ENCODE assay signal across 37 cellular contexts in genomic region chr12:3455312-3455711, GRCh38. TPM values are rescaled to one million over a fixed set of nuclear protein-coding genes. Genes with fewer than 3 reads are reported as not detected.
A peak's percentile ranks its signal among the peaks of the same experiment; 100 is the strongest.
DNase-seq lines count a peak whose midpoint lies in the region; ATAC-seq, FAIRE-seq and TF ChIP-seq lines count a peak whose summit lies in the region.
"Had no signal": no experiment of that assay in that cellular context is flagged by ENCODE, and none has a peak within 500 bp of the region (broad histone marks: within the 10 kb centered on the region; RNA-seq: fewer than 3 reads in every experiment).

No MANE protein-coding gene starts in this region.

- no peak overlapping the region for H3K9ac ChIP-seq in H9 (ENCODE audit: extremely low read depth, insufficient read length, low read length)
- peak overlapping the region; percentile 64 for H3K9ac ChIP-seq in keratinocyte (ENCODE audit: control insufficient read depth, extremely low read depth, insufficient read depth, low read length)
- H3K9ac ChIP-seq: neural progenitor cell had no signal

- peaks cover 2% of the 10 kb centered on the region; the same call in 1 of the 2 replicates for H3K4me1 ChIP-seq in H9 (ENCODE audit: insufficient read depth, low read length)
- H3K4me1 ChIP-seq in keratinocyte (ENCODE audit: control insufficient read depth, extremely low read depth, insufficient read depth, low read length): peaks cover 51% of the 10 kb centered on the region
- H3K4me1 ChIP-seq: gastrocnemius medialis, pancreas, right atrium auricular region, upper lobe of left lung had no signal

- H4K8ac ChIP-seq in H9 (replicated peaks; ENCODE audit: insufficient read length, low read depth, low read length): no peak overlapping the region

- no peaks in the 10 kb centered on the region for H3K9me3 Mint-ChIP-seq in H9
- no peaks in the 10 kb centered on the region for H3K9me3 Mint-ChIP-seq in natural killer cell
- H3K9me3 Mint-ChIP-seq: activated CD4-positive, alpha-beta memory T cell treated with anti-CD3 and anti-CD28 coated beads, Interleukin-2, amount 10 ng/mL, durations not matched to agents 7 days and 5 days; memory B cell; T-helper 2 cell treated with Interferon-gamma antibody and Interleukin-4, amounts not matched to agents 5 μg/mL and 100 μg/mL, for 36 hours had no signal

- no peak overlapping the region for H3K18ac ChIP-seq in H9 (ENCODE audit: insufficient read length, low read depth, low read length)

- intact Hi-C loops in left colon (cut with DNase I, micrococcal nuclease) (no loop called here), natural killer cell (cut with micrococcal nuclease) (no loop called here)

- H3K4ac ChIP-seq in H9 (ENCODE audit: low read depth, low read length): no peak overlapping the region

- H3K27ac Mint-ChIP-seq in H9 (no peak overlapping the region), natural killer cell (no peak overlapping the region)
- H3K27ac Mint-ChIP-seq: activated CD4-positive, alpha-beta memory T cell treated with anti-CD3 and anti-CD28 coated beads, Interleukin-2, amount 10 ng/mL, durations not matched to agents 7 days and 5 days; memory B cell; neural progenitor cell; T-helper 2 cell treated with Interferon-gamma antibody and Interleukin-4, amounts not matched to agents 5 μg/mL and 100 μg/mL, for 36 hours had no signal

- no peak overlapping the region for H3T11ph ChIP-seq in H9 (ENCODE audit: low read length)

- H3K27me3 Mint-ChIP-seq in H9 (ENCODE audit: low read depth) (peaks cover 23% of the 10 kb centered on the region), natural killer cell (ENCODE audit: low read depth in 2 of 2) (peaks cover 26 to 31% of the 10 kb centered on the region in 2 donors)

- H3K79me2 ChIP-seq in H9 (ENCODE audit: insufficient read depth, low read length): no peaks in the 10 kb centered on the region
- no peaks in the 10 kb centered on the region for H3K79me2 ChIP-seq in keratinocyte (ENCODE audit: control insufficient read depth, insufficient read depth, low read length)
- H3K79me2 ChIP-seq: hepatocyte had no signal

- H3K23ac ChIP-seq in H9 (ENCODE audit: insufficient read length, low read depth, low read length): no peak overlapping the region

- DNase-seq in DMS153 (lab: John Stamatoyannopoulos, UW) (peak; percentile 55), H9 (peak; percentile 23), RPMI7951 (ENCODE audit: low read depth) (peak; percentile 52), keratinocyte (ENCODE audit: low read depth, low spot score) (peak; percentile 71), germinal center (ENCODE audit: low spot score) (no peak), left colon (no peak), natural killer cell (no peak)
- DNase-seq: activated CD4-positive, alpha-beta memory T cell treated with anti-CD3 and anti-CD28 coated beads, Interleukin-2, amount 10 ng/mL, durations not matched to agents 7 days and 5 days; activated CD4-positive, CD25-positive, alpha-beta regulatory T cell treated with anti-CD3 and anti-CD28 coated beads, Interleukin-2, amount 50 U/mL, for 72 hours; activated CD8-positive, alpha-beta memory T cell treated with anti-CD3 and anti-CD28 coated beads, Interleukin-2, amount 50 U/mL, for 4 hours; activated naive CD4-positive, alpha-beta T cell treated with anti-CD3 and anti-CD28 coated beads, Interleukin-2, amount 50 U/mL, for 16 hours; amniotic stem cell; Calu3; dorsolateral prefrontal cortex; EL; gastrocnemius medialis; KBM-7; left cardiac atrium; NCI-H1417 treated with DMSO at 0.1 percent for 48 hours; NCI-H510A; NK-92 treated with Interleukin-12 subunit alpha and Interleukin-12 subunit beta, amount 100 ng/mL, for 24 hours; pancreas; SHP77 treated with DMSO at 0.1 percent for 48 hours; small intestine; stimulated activated naive CD4-positive, alpha-beta T cell treated with Interleukin-2 at 50 U/mL for 16 hours; upper lobe of left lung had no signal

- no peak overlapping the region for H3K4me2 ChIP-seq in H9 (ENCODE audit: insufficient read depth, insufficient read length, low read length)
- H3K4me2 ChIP-seq in keratinocyte (ENCODE audit: control insufficient read depth, extremely low read depth, insufficient read depth, low read depth, low read length): peak overlapping the region; percentile 61
- H3K4me2 ChIP-seq: hepatocyte, neural progenitor cell had no signal

- H4K20me1 ChIP-seq in H9 (ENCODE audit: control insufficient read depth, insufficient read depth, insufficient read length) (no peaks in the 10 kb centered on the region), keratinocyte (ENCODE audit: control insufficient read depth, extremely low read depth, insufficient read depth, low read length) (no peaks in the 10 kb centered on the region)

- H2BK5ac ChIP-seq in H9 (ENCODE audit: insufficient read length, low read length): no peak overlapping the region

- H3K56ac ChIP-seq in H9 (ENCODE audit: insufficient read length, low read depth, low read length): no peak overlapping the region

- peaks cover 16 to 28% of the 10 kb centered on the region in 2 experiments for H3K4me1 Mint-ChIP-seq in H9
- H3K4me1 Mint-ChIP-seq in natural killer cell: no peaks in the 10 kb centered on the region
- H3K4me1 Mint-ChIP-seq: memory B cell had no signal

- no peak overlapping the region for H2AK5ac ChIP-seq in H9 (ENCODE audit: insufficient read length, low read length)

- H2BK120ac ChIP-seq in H9 (ENCODE audit: low read depth, low read length, poor library complexity, severe bottlenecking): no peak overlapping the region

- H2BK20ac ChIP-seq in H9 (ENCODE audit: low read depth, low read length, poor library complexity, severe bottlenecking): no peak overlapping the region

- no peak overlapping the region for H4K91ac ChIP-seq in H9 (ENCODE audit: insufficient read length, low read depth, low read length)

- no peak overlapping the region for H3K14ac ChIP-seq in H9 (ENCODE audit: insufficient read depth, low read length)

- no peak overlapping the region for H2BK12ac ChIP-seq in H9 (ENCODE audit: insufficient read length, low read depth, low read length)

- H3K27me3 ChIP-seq in H9 (ENCODE audit: insufficient read depth, low read length): 0 out of 2 replicates have a peak, but pooled peaks cover 2% of the 10 kb centered on the region
- no peaks in the 10 kb centered on the region for H3K27me3 ChIP-seq in keratinocyte (ENCODE audit: control insufficient read depth, extremely low read depth, insufficient read depth, low read length)
- H3K27me3 ChIP-seq: pancreas, right atrium auricular region, upper lobe of left lung had no signal

- peak; percentile 98 for FAIRE-seq in keratinocyte (lab: Jason Lieb, UNC)
- FAIRE-seq: endometrium, GM18507, pancreas, small intestine had no signal

- H3K9me1 ChIP-seq in keratinocyte (ENCODE audit: control insufficient read depth, extremely low read depth, insufficient read depth, low read length): no peaks in the 10 kb centered on the region

- no peak overlapping the region for H3K4me3 Mint-ChIP-seq in H9
- H3K4me3 Mint-ChIP-seq in natural killer cell: no peak overlapping the region
- H3K4me3 Mint-ChIP-seq: activated CD4-positive, alpha-beta memory T cell treated with anti-CD3 and anti-CD28 coated beads, Interleukin-2, amount 10 ng/mL, durations not matched to agents 7 days and 5 days; brain; memory B cell; neural progenitor cell; T-helper 2 cell treated with Interferon-gamma antibody and Interleukin-4, amounts not matched to agents 5 μg/mL and 100 μg/mL, for 36 hours had no signal

- TF ChIP-seq CTCF in H9 (conservative IDR thresholded peaks at IDR 0.05): no peak
- no peak for TF ChIP-seq CTCF in keratinocyte (optimal IDR thresholded peaks at IDR 0.05 in 1 of 3, IDR thresholded peaks at IDR 0.05 in 1 of 3, conservative IDR thresholded peaks at IDR 0.05 in 1 of 3; ENCODE audit: extremely low read depth in 1 of 3, insufficient read depth in 2 of 3, low read length in 3 of 3)
- TF ChIP-seq CTCF in natural killer cell (IDR thresholded peaks at IDR 0.05): no peak

- H2AFZ ChIP-seq in H9 (ENCODE audit: low read length) (no peak overlapping the region), keratinocyte (ENCODE audit: control insufficient read depth, low read length) (peak overlapping the region; percentile 17)
- H2AFZ ChIP-seq: hepatocyte, neural progenitor cell had no signal

- H3K9me3 ChIP-seq in H9 (ENCODE audit: control insufficient read depth, low read depth, low read length) (no peaks in the 10 kb centered on the region), keratinocyte (ENCODE audit: control insufficient read depth, low read depth, low read length) (no peaks in the 10 kb centered on the region)
- H3K9me3 ChIP-seq: gastrocnemius medialis, pancreas, right atrium auricular region, suprapubic skin, upper lobe of left lung had no signal

- no peak overlapping the region for H2BK15ac ChIP-seq in H9 (ENCODE audit: low read depth, low read length)

- H4K5ac ChIP-seq in H9 (ENCODE audit: insufficient read length, low read depth, low read length): no peak overlapping the region

- H3K79me1 ChIP-seq in H9 (ENCODE audit: insufficient read depth, low read depth, low read length, poor library complexity, severe bottlenecking): no peaks in the 10 kb centered on the region

- no peaks in the 10 kb centered on the region for H3K23me2 ChIP-seq in H9 (ENCODE audit: insufficient read length, low read depth, low read length, poor library complexity, severe bottlenecking)

- WGBS in H9 (ENCODE audit: extremely low coverage, insufficient read length, low lambda C conversion rate): no CpG with 5 or more reads among the region's 8 CpGs

- no peaks in the 10 kb centered on the region for H3K36me3 Mint-ChIP-seq in H9 (ENCODE audit: insufficient read depth in 1 of 3, low read depth in 3 of 3)
- no peaks in the 10 kb centered on the region for H3K36me3 Mint-ChIP-seq in natural killer cell
- H3K36me3 Mint-ChIP-seq: brain, memory B cell, neural progenitor cell had no signal

- H3K36me3 ChIP-seq in keratinocyte (ENCODE audit: control insufficient read depth in 2 of 2, extremely low read depth in 1 of 2, insufficient read depth in 2 of 2, low read length in 2 of 2): no peaks in the 10 kb centered on the region
- H3K36me3 ChIP-seq: gastrocnemius medialis, neural progenitor cell, pancreas, right atrium auricular region, suprapubic skin, upper lobe of left lung had no signal

- no peak for ATAC-seq in left colon
- ATAC-seq in natural killer cell: no peak
- ATAC-seq: gastrocnemius medialis, left cardiac atrium, pancreas had no signal

- dilution Hi-C loops in keratinocyte (cut with MboI; ENCODE audit: extremely low pct_ligation_motif_present, low sequenced_read_pairs): no loop called here

- H3K4me3 ChIP-seq in keratinocyte (ENCODE audit: control insufficient read depth in 2 of 3, extremely low read depth in 1 of 3, insufficient read depth in 2 of 3, low read depth in 1 of 3, low read length in 3 of 3): no peak overlapping the region
- H3K4me3 ChIP-seq: dorsolateral prefrontal cortex, gastrocnemius medialis, hepatocyte, neural progenitor cell, pancreas, right atrium auricular region, suprapubic skin, upper lobe of left lung had no signal

- H3K27ac ChIP-seq in H9 (ENCODE audit: insufficient read length, low read depth, low read length): no peak overlapping the region
- H3K27ac ChIP-seq in keratinocyte (ENCODE audit: control insufficient read depth, insufficient read depth, low read length): peak overlapping the region; percentile 94
- H3K27ac ChIP-seq: dorsolateral prefrontal cortex, gastrocnemius medialis, hepatocyte, neural progenitor cell, pancreas, right atrium auricular region, suprapubic skin, upper lobe of left lung had no signal

RNA-seq across cellular contexts. Expression of gene PRMT8, which starts 35.7 kb away (rescaled TPM):
- total RNA-seq in H9 (2021) (0.83 and 0.86 TPM in 2 replicates), left colon (not detected), natural killer cell (not detected)
- not detected in 2 replicates for total RNA-seq in RPMI7951 (2014; rRNA removed; shearing (Covaris generic))
- polyA plus RNA-seq in keratinocyte: 1.0 to 4.0 TPM (median 2.7 TPM) in 3 replicates
- polyA plus RNA-seq in keratinocyte (2011; ENCODE audit: low read depth): 2.4 TPM
- 2.8 and 2.9 TPM in 2 replicates for polyA plus RNA-seq in keratinocyte (2011; cell fraction: cytosol; rRNA removed)
- polyA plus RNA-seq in keratinocyte (2011; cell fraction: nucleus; rRNA removed): 9.6 and 11.5 TPM in 2 replicates
- polyA plus RNA-seq in keratinocyte (2012; ENCODE audit: low replicate concordance): 0.91 and 4.3 TPM in 2 replicates
- 0.79 to 5.1 TPM (median 4.7 TPM) in 3 replicates for polyA minus RNA-seq in keratinocyte
- polyA minus RNA-seq in keratinocyte (2011; cell fraction: cytosol; rRNA and poly(A)+ RNA removed): 0.77 TPM
- 3.3 and 6.8 TPM in 2 replicates for polyA minus RNA-seq in keratinocyte (2011; cell fraction: nucleus; rRNA and poly(A)+ RNA removed)
- total RNA-seq: activated CD4-positive, alpha-beta memory T cell treated with anti-CD3 and anti-CD28 coated beads, Interleukin-2, amount 10 ng/mL, durations not matched to agents 7 days and 5 days; Calu3; chondrocyte; gastrocnemius medialis; H4; hepatocyte; suprapubic skin had no signal
- polyA plus RNA-seq: hepatocyte had no signal

Comparison
In these comparisons a context has a peak if more than half of its experiments do, and no peak if none do; other contexts are left out.
1. DNase-seq: peak in DMS153 (single experiment), H9 (single experiment), RPMI7951 (single experiment) and keratinocyte (single experiment); none in germinal center (single experiment), left colon (0 of 2) and natural killer cell (single experiment).